In genomic region chr12:83003026-83003425, GRCh38 we compare ENCODE assay signal across 14 cellular contexts.
A peak's percentile ranks its signal among the peaks of the same experiment; 100 is the strongest.
DNase-seq lines count a peak whose midpoint lies in the region; TF ChIP-seq lines count a peak whose summit lies in the region.
"Had no signal": no experiment of that assay in that cellular context is flagged by ENCODE, and none has a peak within 500 bp of the region (broad histone marks: within the 10 kb centered on the region; RNA-seq: fewer than 3 reads in every experiment).

No MANE protein-coding gene starts in this region.

- H3K18ac ChIP-seq in H9 (ENCODE audit: insufficient read length, low read depth, low read length), result no peak overlapping the region

- H3K9me3 ChIP-seq in H9 (ENCODE audit: control insufficient read depth, low read depth, low read length) (no peaks in the 10 kb centered on the region), HUES64 (ENCODE audit: insufficient read depth, low read depth, low read length) (peaks cover 8% of the 10 kb centered on the region; the same call in 1 of the 2 replicates), testis (no peaks in the 10 kb centered on the region)
- H3K9me3 ChIP-seq: BE2C had no signal

- H3K23ac ChIP-seq in H9 (ENCODE audit: insufficient read length, low read depth, low read length), result no peak overlapping the region

- H3K4me3 Mint-ChIP-seq in H9, result no peak overlapping the region
- H3K4me3 Mint-ChIP-seq: CD4-positive, CD25-positive, alpha-beta regulatory T cell; CD8-positive, alpha-beta memory T cell had no signal

- no peak overlapping the region for H3T11ph ChIP-seq in H9 (ENCODE audit: low read length)

- H3K36me3 ChIP-seq in HUES64 (ENCODE audit: insufficient read depth, low read length) (peaks cover 2% of the 10 kb centered on the region; the same call in 1 of the 2 replicates), testis (ENCODE audit: low read depth, missing control alignments) (no peaks in the 10 kb centered on the region)
- H3K36me3 ChIP-seq: BE2C had no signal

- H3K36me3 Mint-ChIP-seq in H9 (ENCODE audit: insufficient read depth in 1 of 3, low read depth in 3 of 3), result peaks cover 34 to 67% (median 36%) of the 10 kb centered on the region in 3 experiments

- no peaks in the 10 kb centered on the region for H3K27me3 Mint-ChIP-seq in H9 (ENCODE audit: low read depth)
- H3K27me3 Mint-ChIP-seq: CD4-positive, CD25-positive, alpha-beta regulatory T cell; CD8-positive, alpha-beta memory T cell had no signal

- no peaks in the 10 kb centered on the region for H4K20me1 ChIP-seq in H9 (ENCODE audit: control insufficient read depth, insufficient read depth, insufficient read length)

- H4K8ac ChIP-seq in H9 (replicated peaks; ENCODE audit: insufficient read length, low read depth, low read length), result no peak overlapping the region

- no CpG with 5 or more reads among the region's 2 CpGs for WGBS in H9 (ENCODE audit: extremely low coverage, insufficient read length, low lambda C conversion rate)
- WGBS in HUES64, result 100% methylated on average over 1 of the region's 2 CpGs
- WGBS in testis, 2 donors, result 46 to 48% methylated on average over 2 of the region's 2 CpGs

- no peak overlapping the region for H2BK12ac ChIP-seq in H9 (ENCODE audit: insufficient read length, low read depth, low read length)

- H2AFZ ChIP-seq in H9 (ENCODE audit: low read length), result no peak overlapping the region
- H2AFZ ChIP-seq: GM23248 had no signal

- H3K4me1 Mint-ChIP-seq in H9, result peaks cover 19 to 20% of the 10 kb centered on the region in 2 experiments
- H3K4me1 Mint-ChIP-seq: CD4-positive, CD25-positive, alpha-beta regulatory T cell; CD8-positive, alpha-beta memory T cell had no signal

- no peak overlapping the region for H3K56ac ChIP-seq in H9 (ENCODE audit: insufficient read length, low read depth, low read length)

- intact Hi-C loops in testis (cut with DNase I; ENCODE audit: low total_unique reads), result no loop called here

- no peak for TF ChIP-seq POLR2A in testis (IDR thresholded peaks at IDR 0.05)

- H3K79me1 ChIP-seq in H9 (ENCODE audit: insufficient read depth, low read depth, low read length, poor library complexity, severe bottlenecking), result no peaks in the 10 kb centered on the region

- H3K27ac ChIP-seq in H9 (ENCODE audit: insufficient read length, low read depth, low read length), result no peak overlapping the region
- H3K27ac ChIP-seq in HUES64 (ENCODE audit: low read depth, low read length), result 0 out of 2 replicates have a peak overlapping the region, but pooled peaks have one; percentile 6
- no peak overlapping the region for H3K27ac ChIP-seq in testis
- H3K27ac ChIP-seq: GM23248 had no signal

- H4K5ac ChIP-seq in H9 (ENCODE audit: insufficient read length, low read depth, low read length), result no peak overlapping the region

- H3K14ac ChIP-seq in H9 (ENCODE audit: insufficient read depth, low read length), result no peak overlapping the region

- TF ChIP-seq CTCF in H9 (conservative IDR thresholded peaks at IDR 0.05) (no peak), epithelial cell of esophagus (IDR thresholded peaks at IDR 0.05; ENCODE audit: insufficient read depth, low read depth, low read length, missing control alignments) (no peak), testis (IDR thresholded peaks at IDR 0.05) (no peak)

- DNase-seq in H9 (no peak), epithelial cell of esophagus (ENCODE audit: low read depth) (peak; percentile 18), testis (no peak), NCI-H526 treated with DMSO at 0.1 percent for 48 hours (lab: John Stamatoyannopoulos, UW) (no peak), NCI-H146 treated with DMSO at 0.1 percent for 48 hours (lab: John Stamatoyannopoulos, UW; ENCODE audit: unreplicated experiment) (no peak)
- DNase-seq: ACHN; BE2C; C1 segment of cervical spinal cord; CD4-positive, CD25-positive, alpha-beta regulatory T cell; CD8-positive, alpha-beta memory T cell; COR-L47; DMS 273 treated with DMSO at 0.1 percent for 48 hours; GM23248 had no signal

- peaks cover 24% of the 10 kb centered on the region in 2 experiments; a peak in 4 of 5 replicates for H3K9me3 Mint-ChIP-seq in H9

- no peak overlapping the region for H3K4ac ChIP-seq in H9 (ENCODE audit: low read depth, low read length)

- no peaks in the 10 kb centered on the region for H3K4me1 ChIP-seq in H9 (ENCODE audit: insufficient read depth, low read length)
- peaks cover 18% of the 10 kb centered on the region for H3K4me1 ChIP-seq in HUES64 (ENCODE audit: insufficient read depth, low read length)
- no peaks in the 10 kb centered on the region for H3K4me1 ChIP-seq in testis
- H3K4me1 ChIP-seq: BE2C had no signal

- H4K91ac ChIP-seq in H9 (ENCODE audit: insufficient read length, low read depth, low read length), result no peak overlapping the region

- no peak overlapping the region for H2AK5ac ChIP-seq in H9 (ENCODE audit: insufficient read length, low read length)

- H3K23me2 ChIP-seq in H9 (ENCODE audit: insufficient read length, low read depth, low read length, poor library complexity, severe bottlenecking), result no peaks in the 10 kb centered on the region

- H3K27me3 ChIP-seq in H9 (ENCODE audit: insufficient read depth, low read length), result no peaks in the 10 kb centered on the region
- no peaks in the 10 kb centered on the region for H3K27me3 ChIP-seq in HUES64 (ENCODE audit: insufficient read depth, low read length)
- no peaks in the 10 kb centered on the region for H3K27me3 ChIP-seq in testis
- H3K27me3 ChIP-seq: BE2C had no signal

- no peaks in the 10 kb centered on the region for H3K79me2 ChIP-seq in H9 (ENCODE audit: insufficient read depth, low read length)

- no peak overlapping the region for H2BK15ac ChIP-seq in H9 (ENCODE audit: low read depth, low read length)

- H3K4me3 ChIP-seq in HUES64 (ENCODE audit: low read length) (no peak overlapping the region), epithelial cell of esophagus (ENCODE audit: low read length) (no peak overlapping the region), testis (no peak overlapping the region)
- H3K4me3 ChIP-seq: GM23248 had no signal

- no peak overlapping the region for H2BK5ac ChIP-seq in H9 (ENCODE audit: insufficient read length, low read length)

- peak overlapping the region in 2 of 3 experiments; percentile 71 to 89; a peak in 4 of 7 replicates for H3K27ac Mint-ChIP-seq in H9
- H3K27ac Mint-ChIP-seq: CD8-positive, alpha-beta memory T cell had no signal

- H2BK20ac ChIP-seq in H9 (ENCODE audit: low read depth, low read length, poor library complexity, severe bottlenecking), result no peak overlapping the region

- no peak overlapping the region for H3K4me2 ChIP-seq in H9 (ENCODE audit: insufficient read depth, insufficient read length, low read length)

- no peak overlapping the region for H3K9ac ChIP-seq in H9 (ENCODE audit: extremely low read depth, insufficient read length, low read length)
- H3K9ac ChIP-seq in HUES64 (ENCODE audit: low read depth, low read length), result no peak overlapping the region
- H3K9ac ChIP-seq: GM23248 had no signal

- no peak overlapping the region for H2BK120ac ChIP-seq in H9 (ENCODE audit: low read depth, low read length, poor library complexity, severe bottlenecking)
